In genomic region chr10:43890124-43890523, GRCh38 we compare ENCODE assay signal across 22 cellular contexts.
A peak's percentile ranks its signal among the peaks of the same experiment; 100 is the strongest.
DNase-seq lines count a peak whose midpoint lies in the region; ATAC-seq and TF ChIP-seq lines count a peak whose summit lies in the region.
"Had no signal": no experiment of that assay in that cellular context is flagged by ENCODE, and none has a peak within 500 bp of the region (broad histone marks: within the 10 kb centered on the region; RNA-seq: fewer than 3 reads in every experiment).

No MANE protein-coding gene starts in this region.

- no peaks in the 10 kb centered on the region for H3K9me3 ChIP-seq in mucosa of descending colon
- no peaks in the 10 kb centered on the region for H3K9me3 ChIP-seq in vagina
- H3K9me3 ChIP-seq: BLaER1, heart left ventricle, thoracic aorta had no signal

- H3K4me3 ChIP-seq in fibroblast of villous mesenchyme (ENCODE audit: low read depth, low read length) (no peak overlapping the region), mucosa of descending colon (no peak overlapping the region), vagina (no peak overlapping the region)
- H3K4me3 ChIP-seq: BLaER1, cardiac muscle cell, dorsolateral prefrontal cortex, heart left ventricle, thoracic aorta had no signal

- CTCF ChIA-PET in activated CD8-positive, alpha-beta T cell treated with anti-CD3 and anti-CD28 coated beads for 36 hours (lab: Charles Lee): no interaction called here

- ATAC-seq in mucosa of descending colon: no peak
- no peak for ATAC-seq in activated CD8-positive, alpha-beta T cell treated with anti-CD3 and anti-CD28 coated beads for 36 hours
- ATAC-seq: heart left ventricle, left ventricle myocardium superior had no signal

- no peaks in the 10 kb centered on the region for H3K27me3 ChIP-seq in vagina
- H3K27me3 ChIP-seq: BLaER1, cardiac muscle cell, heart left ventricle had no signal

- H3K36me3 Mint-ChIP-seq in activated CD8-positive, alpha-beta T cell treated with anti-CD3 and anti-CD28 coated beads for 36 hours (ENCODE audit: low read depth): no peaks in the 10 kb centered on the region
- H3K36me3 Mint-ChIP-seq: activated naive CD8-positive, alpha-beta T cell had no signal

- no peaks in the 10 kb centered on the region for H3K36me3 ChIP-seq in mucosa of descending colon (ENCODE audit: low read depth)
- no peaks in the 10 kb centered on the region for H3K36me3 ChIP-seq in vagina
- H3K36me3 ChIP-seq: BLaER1, cardiac muscle cell, heart left ventricle, thoracic aorta had no signal

- H3K27ac ChIP-seq in vagina: no peak overlapping the region
- H3K27ac ChIP-seq: BLaER1, cardiac muscle cell, dorsolateral prefrontal cortex, epithelial cell of prostate, heart left ventricle, thoracic aorta had no signal

- no peaks in the 10 kb centered on the region for H3K9me3 Mint-ChIP-seq in activated CD8-positive, alpha-beta T cell treated with anti-CD3 and anti-CD28 coated beads for 36 hours

- H3K27me3 Mint-ChIP-seq in activated CD8-positive, alpha-beta T cell treated with anti-CD3 and anti-CD28 coated beads for 36 hours: peaks cover 2% of the 10 kb centered on the region

- TF ChIP-seq CTCF in fibroblast of villous mesenchyme (IDR thresholded peaks at IDR 0.05; ENCODE audit: insufficient read depth, low read depth, low read length) (no peak), mucosa of descending colon (IDR thresholded peaks at IDR 0.05) (no peak), vagina (IDR thresholded peaks at IDR 0.05) (no peak)
- no peak for TF ChIP-seq CTCF in activated CD8-positive, alpha-beta T cell treated with anti-CD3 and anti-CD28 coated beads for 36 hours (IDR thresholded peaks at IDR 0.05)

- DNase-seq in HS-5 (ENCODE audit: low read depth): peak; percentile 67
- DNase-seq in astrocyte of the hippocampus (ENCODE audit: low read depth, low spot score): peak; percentile 19
- DNase-seq in fibroblast of villous mesenchyme (ENCODE audit: low read depth): peak; percentile 36
- DNase-seq in NCI-H2196 (lab: John Stamatoyannopoulos, UW; ENCODE audit: unreplicated experiment): no peak
- DNase-seq in mucosa of descending colon: no peak
- DNase-seq in activated CD8-positive, alpha-beta T cell treated with anti-CD3 and anti-CD28 coated beads for 36 hours: no peak
- DNase-seq in vagina (ENCODE audit: extremely low spot score in 2 of 2): no peak
- DNase-seq: DMS 273 treated with DMSO at 0.1 percent for 48 hours, dorsolateral prefrontal cortex, GF-D8, heart left ventricle, KG1, left ventricle myocardium superior, NCI-H1048, NCI-H2029, NCI-H446, RPMI8226 had no signal

- no peaks in the 10 kb centered on the region for H3K4me1 ChIP-seq in mucosa of descending colon (ENCODE audit: low read depth)
- H3K4me1 ChIP-seq in vagina: peaks cover 13% of the 10 kb centered on the region

- intact Hi-C loops in mucosa of descending colon (cut with DNase I, micrococcal nuclease) (no loop called here), vagina (cut with DNase I) (no loop called here)
- intact Hi-C loops in activated CD8-positive, alpha-beta T cell treated with anti-CD3 and anti-CD28 coated beads for 36 hours (cut with micrococcal nuclease): no loop called here

- POLR2A ChIA-PET in activated CD8-positive, alpha-beta T cell treated with anti-CD3 and anti-CD28 coated beads for 36 hours (lab: Charles Lee): no interaction called here

- no peak for TF ChIP-seq POLR2A in vagina (IDR thresholded peaks at IDR 0.05)

- no peak overlapping the region for H3K4me3 Mint-ChIP-seq in activated CD8-positive, alpha-beta T cell treated with anti-CD3 and anti-CD28 coated beads for 36 hours
- H3K4me3 Mint-ChIP-seq: activated naive CD8-positive, alpha-beta T cell had no signal

- H3K27ac Mint-ChIP-seq in activated CD8-positive, alpha-beta T cell treated with anti-CD3 and anti-CD28 coated beads for 36 hours: no peak overlapping the region
- H3K27ac Mint-ChIP-seq: activated naive CD8-positive, alpha-beta T cell had no signal

- H3K4me1 Mint-ChIP-seq in activated CD8-positive, alpha-beta T cell treated with anti-CD3 and anti-CD28 coated beads for 36 hours (ENCODE audit: low read depth): no peaks in the 10 kb centered on the region

Comparison
In these comparisons a context has a peak if more than half of its experiments do, and no peak if none do; other contexts are left out.
1. DNase-seq: peak in HS-5 (single experiment), astrocyte of the hippocampus (single experiment) and fibroblast of villous mesenchyme (single experiment); none in NCI-H2196 (single experiment), mucosa of descending colon (0 of 3), activated CD8-positive, alpha-beta T cell treated with anti-CD3 and anti-CD28 coated beads for 36 hours (single experiment) and vagina (0 of 2).